In genomic region chr18:644395-645004, GRCh38 we compare ENCODE assay signal across 13 cellular contexts. TPM values are rescaled to one million over a fixed set of nuclear protein-coding genes. Genes with fewer than 3 reads are reported as not detected.
DNase-seq lines count a peak whose midpoint lies in the region; ATAC-seq lines count a peak whose summit lies in the region.
"Had no signal": no experiment of that assay in that cellular context is flagged by ENCODE, and none has a peak within 500 bp of the region (broad histone marks: within the 10 kb centered on the region; RNA-seq: fewer than 3 reads in every experiment).

No MANE protein-coding gene starts in this region.

- H3K18ac ChIP-seq in trophoblast cell (ENCODE audit: low read length) (no peak overlapping the region), mesendoderm (ENCODE audit: low read length) (no peak overlapping the region)

- no peaks in the 10 kb centered on the region for H3K9me3 ChIP-seq in trophoblast cell (ENCODE audit: insufficient read depth, low read depth, low read length)
- H3K9me3 ChIP-seq: thoracic aorta had no signal

- no peak overlapping the region for H4K91ac ChIP-seq in trophoblast cell (ENCODE audit: low read depth, low read length)

- H2BK15ac ChIP-seq in mesendoderm (replicated peaks; ENCODE audit: low read depth), result no peak overlapping the region

- no peak overlapping the region for H4K12ac ChIP-seq in trophoblast cell (ENCODE audit: low read depth, low read length)

- H4K5ac ChIP-seq in mesendoderm (ENCODE audit: low read length), result no peak overlapping the region

- no peak overlapping the region for H3K23ac ChIP-seq in trophoblast cell (ENCODE audit: low read length)
- H3K23ac ChIP-seq in mesendoderm (ENCODE audit: low read length), result no peak overlapping the region

- WGBS in trophoblast cell (ENCODE audit: extremely low coverage, insufficient coverage, insufficient read length), result no CpG with 5 or more reads among the region's 2 CpGs
- no CpG with 5 or more reads among the region's 2 CpGs for WGBS in mesendoderm (ENCODE audit: extremely low coverage, insufficient coverage, low lambda C conversion rate)

- H3K27ac ChIP-seq in trophoblast cell (ENCODE audit: low read depth, low read length) (no peak overlapping the region), mesendoderm (ENCODE audit: low read depth, low read length) (no peak overlapping the region)
- H3K27ac ChIP-seq: thoracic aorta had no signal

- no peak overlapping the region for H2BK5ac ChIP-seq in trophoblast cell (ENCODE audit: low read depth, low read length, poor library complexity)
- no peak overlapping the region for H2BK5ac ChIP-seq in mesendoderm (ENCODE audit: low read length)

- no peak overlapping the region for H2BK120ac ChIP-seq in trophoblast cell (ENCODE audit: insufficient read depth, low read length, poor library complexity)
- no peak overlapping the region for H2BK120ac ChIP-seq in mesendoderm (ENCODE audit: low read depth, low read length)

- peak; percentile 65 for ATAC-seq in HG03378 (IDR thresholded peaks at IDR 0.05; ENCODE audit: unreplicated experiment)

- H3K4me1 ChIP-seq in trophoblast cell (ENCODE audit: control insufficient read depth in 1 of 2, insufficient read depth in 2 of 2, low read length in 2 of 2) (no peaks in the 10 kb centered on the region), mesendoderm (ENCODE audit: control insufficient read depth, low read depth, low read length) (no peaks in the 10 kb centered on the region)

- H3K4ac ChIP-seq in trophoblast cell (ENCODE audit: low read depth, low read length) (no peak overlapping the region), mesendoderm (ENCODE audit: low read depth, low read length) (no peak overlapping the region)

- no peak overlapping the region for H4K8ac ChIP-seq in trophoblast cell (ENCODE audit: low read depth, low read length)
- no peak overlapping the region for H4K8ac ChIP-seq in mesendoderm (ENCODE audit: low read depth, low read length)

- no peak overlapping the region for H2BK12ac ChIP-seq in trophoblast cell (ENCODE audit: low read length)

- H3K79me1 ChIP-seq in trophoblast cell (ENCODE audit: low read length) (no peaks in the 10 kb centered on the region), mesendoderm (ENCODE audit: low read length) (no peaks in the 10 kb centered on the region)

- H2AK5ac ChIP-seq in trophoblast cell (ENCODE audit: low read length), result no peak overlapping the region
- H2AK5ac ChIP-seq in mesendoderm (ENCODE audit: low read length), result no peak overlapping the region

- no peak overlapping the region for H3K14ac ChIP-seq in trophoblast cell (ENCODE audit: low read length)

- H3K79me2 ChIP-seq in trophoblast cell (ENCODE audit: control insufficient read depth, insufficient read depth, low read length, poor library complexity), result no peaks in the 10 kb centered on the region
- H3K79me2 ChIP-seq in mesendoderm (ENCODE audit: control insufficient read depth, insufficient read depth, low read length), result no peaks in the 10 kb centered on the region

- peak; percentile 22 for DNase-seq in NCI-H82 (lab: John Stamatoyannopoulos, UW)
- DNase-seq in NCI-H82 treated with DMSO at 0.1 percent for 48 hours (lab: John Stamatoyannopoulos, UW; ENCODE audit: unreplicated experiment), result no peak
- peak; percentile 54 for DNase-seq in astrocyte of the hippocampus (ENCODE audit: low read depth, low spot score)
- DNase-seq in renal cortical epithelial cell (ENCODE audit: low read depth), result peak; percentile 36
- no peak for DNase-seq in trophoblast cell
- no peak for DNase-seq in T-helper 9 cell
- DNase-seq in mesendoderm, result no peak
- DNase-seq: SHP77, small intestine had no signal

- H3K4me3 ChIP-seq in trophoblast cell (ENCODE audit: low read depth, low read length) (no peak overlapping the region), mesendoderm (ENCODE audit: low read length) (no peak overlapping the region)
- H3K4me3 ChIP-seq: thoracic aorta had no signal

- no peaks in the 10 kb centered on the region for H3K36me3 ChIP-seq in trophoblast cell (ENCODE audit: control insufficient read depth in 1 of 2, insufficient read depth in 2 of 2, low read length in 2 of 2)
- no peaks in the 10 kb centered on the region for H3K36me3 ChIP-seq in mesendoderm (ENCODE audit: control insufficient read depth, insufficient read depth, low read length)
- H3K36me3 ChIP-seq: thoracic aorta had no signal

- no peak overlapping the region for H2AFZ ChIP-seq in trophoblast cell (ENCODE audit: insufficient read depth, low read length, poor library complexity)

- no peak overlapping the region for H3K56ac ChIP-seq in mesendoderm (ENCODE audit: low read length)

- H3K9ac ChIP-seq in trophoblast cell (ENCODE audit: low read length) (no peak overlapping the region), mesendoderm (ENCODE audit: low read length) (no peak overlapping the region)

- H3K4me2 ChIP-seq in trophoblast cell (ENCODE audit: low read length) (no peak overlapping the region), mesendoderm (ENCODE audit: low read length) (no peak overlapping the region)

- no peaks in the 10 kb centered on the region for H3K27me3 ChIP-seq in trophoblast cell (ENCODE audit: insufficient read depth, low read length)
- H3K27me3 ChIP-seq in mesendoderm (ENCODE audit: insufficient read depth, low read length, poor library complexity), result no peaks in the 10 kb centered on the region

RNA-seq across cellular contexts. Expression of gene TYMS, which starts 13.0 kb away (rescaled TPM):
- total RNA-seq in renal cortical epithelial cell, result 19.4 and 25.9 TPM in 2 replicates
- polyA plus RNA-seq in trophoblast cell (2013), result 79.9 and 81.7 TPM in 2 replicates
- 71.2 TPM for polyA plus RNA-seq in mesendoderm (2013, experiment 1 of 2)
- polyA plus RNA-seq in mesendoderm (2013, experiment 2 of 2), result 72.4 TPM

RNA-seq across cellular contexts. Expression of gene CLUL1, which starts 47.7 kb away (rescaled TPM):
- total RNA-seq in renal cortical epithelial cell, result 6.1 TPM in 1 of 2 replicates, not detected in the other
- polyA plus RNA-seq in trophoblast cell (2013), result 0.39 and 0.49 TPM in 2 replicates
- polyA plus RNA-seq in mesendoderm (2013, experiment 1 of 2), result 0.06 TPM
- 0.01 TPM for polyA plus RNA-seq in mesendoderm (2013, experiment 2 of 2)
- total RNA-seq: dermis microvascular lymphatic vessel endothelial cell had no signal
- polyA plus RNA-seq: AG04450 had no signal

Comparison
In these comparisons a context has a peak if more than half of its experiments do, and no peak if none do; other contexts are left out.
1. DNase-seq: peak in NCI-H82 (single experiment), astrocyte of the hippocampus (single experiment) and renal cortical epithelial cell (single experiment); none in NCI-H82 treated with DMSO at 0.1 percent for 48 hours (single experiment), trophoblast cell (0 of 2), T-helper 9 cell (single experiment) and mesendoderm (single experiment).